ENCODE assay signal across 15 cellular contexts in genomic region chr11:111941963-111942362, GRCh38. TPM values are rescaled to one million over a fixed set of nuclear protein-coding genes. Genes with fewer than 3 reads are reported as not detected.
DNase-seq lines count a peak whose midpoint lies in the region; ATAC-seq and TF ChIP-seq lines count a peak whose summit lies in the region.
"Had no signal": no experiment of that assay in that cellular context is flagged by ENCODE, and none has a peak within 500 bp of the region (broad histone marks: within the 10 kb centered on the region; RNA-seq: fewer than 3 reads in every experiment).

No MANE protein-coding gene starts in this region.

- H3F3A ChIP-seq in SK-N-SH (replicated peaks; ENCODE audit: insufficient read depth): peaks cover 60% of the 10 kb centered on the region

- no peak for TF ChIP-seq CTCF in SK-N-SH (IDR thresholded peaks at IDR 0.05)
- TF ChIP-seq CTCF in gastrocnemius medialis (IDR thresholded peaks at IDR 0.05 in 4 of 5, conservative IDR thresholded peaks at IDR 0.05 in 1 of 5): no peak

- H3K4me1 ChIP-seq in SK-N-SH (ENCODE audit: control insufficient read depth in 1 of 2, insufficient read depth in 2 of 2, low read depth in 1 of 2, low read length in 1 of 2): peaks cover 50 to 67% of the 10 kb centered on the region in 2 experiments
- H3K4me1 ChIP-seq in gastrocnemius medialis: peaks cover 24 to 60% of the 10 kb centered on the region in 2 donors

- TF ChIP-seq POLR2A in gastrocnemius medialis (IDR thresholded peaks at IDR 0.05): no peak

- POLR2A ChIA-PET in SK-N-SH (lab: Yijun Ruan, JAX): no interaction called here

- peak overlapping the region; percentile 24 for H3K9ac ChIP-seq in SK-N-SH

- TF ChIP-seq RAD21 in SK-N-SH (IDR thresholded peaks at IDR 0.05; ENCODE audit: low read length): no peak

- DNase-seq in HUDEP-2 (lab: John Stamatoyannopoulos, UW; ENCODE audit: unreplicated experiment in 76 of 76) (peak in 68 of 76 experiments; percentile 10 to 81 (median 52)), SK-N-SH (peak; percentile 44), glomerular visceral epithelial cell (ENCODE audit: extremely low spot score) (peak; percentile 61), gastrocnemius medialis (peak; percentile 79 to 84), NCI-H146 (lab: John Stamatoyannopoulos, UW) (no peak), RPMI8226 (no peak)
- DNase-seq: Calu3; naive thymus-derived CD8-positive, alpha-beta T cell; NCI-H2107; SHP77; stimulated activated naive CD4-positive, alpha-beta T cell treated with Interleukin-2 at 50 U/mL for 16 hours had no signal

- TF ChIP-seq EP300 in SK-N-SH (IDR thresholded peaks at IDR 0.05; ENCODE audit: borderline replicate concordance in 1 of 2, low read depth in 1 of 2, low read length in 1 of 2): 0 out of 4 replicates have a peak, but pooled peaks of 1 of the 2 experiments have one; percentile 30

- intact Hi-C loops in gastrocnemius medialis (cut with DNase I; ENCODE audit: low total_unique reads): loop anchor here (1.0 kb wide), 1 partner anchor 15 kb away; no protein-coding TSS in a partner anchor

- in situ Hi-C loops in gastrocnemius medialis (cut with MboI; ENCODE audit: low sequenced_read_pairs in 4 of 4): no loop called here

- 60% methylated on average over 3 of the region's 5 CpGs for WGBS in SK-N-SH (ENCODE audit: low lambda C conversion rate)

- peak; percentile 82 to 83 for ATAC-seq in gastrocnemius medialis
- ATAC-seq in HG03108 (IDR thresholded peaks at IDR 0.05; ENCODE audit: unreplicated experiment): no peak
- ATAC-seq in GM18873 (IDR thresholded peaks at IDR 0.05; ENCODE audit: low FRiP score, unreplicated experiment): no peak
- ATAC-seq: activated CD4-positive, CD25-positive, alpha-beta regulatory T cell treated with anti-CD3 and anti-CD28 coated beads, Interleukin-2, amount 50 U/mL, for 24 hours; GM12878; naive thymus-derived CD8-positive, alpha-beta T cell had no signal

- H3K9me2 ChIP-seq in SK-N-SH: no peaks in the 10 kb centered on the region

- H3K9me3 ChIP-seq in SK-N-SH (no peaks in the 10 kb centered on the region), gastrocnemius medialis (no peaks in the 10 kb centered on the region)

- H2AFZ ChIP-seq in SK-N-SH (ENCODE audit: low read depth): no peak overlapping the region

- no peaks in the 10 kb centered on the region for H3K27me3 ChIP-seq in SK-N-SH (ENCODE audit: insufficient read depth)
- no peaks in the 10 kb centered on the region for H3K27me3 ChIP-seq in gastrocnemius medialis

- H3K4me2 ChIP-seq in SK-N-SH: peak overlapping the region; percentile 12; the same call in 1 of the 2 replicates

- H4K20me1 ChIP-seq in SK-N-SH (ENCODE audit: insufficient read depth): no peaks in the 10 kb centered on the region

- H3K4me3 ChIP-seq in SK-N-SH (ENCODE audit: low read depth in 2 of 2, low read length in 1 of 2) (no peak overlapping the region), gastrocnemius medialis (no peak overlapping the region)
- H3K4me3 ChIP-seq: GM12878 had no signal

- CTCF ChIA-PET in SK-N-SH (lab: Yijun Ruan, JAX): interaction anchor here (1.0 to 1.9 kb wide), 4 partner anchors 10 to 40 kb away, joined by 3 to 7 read pairs (median 5); no protein-coding TSS in a partner anchor

- H3K36me3 ChIP-seq in SK-N-SH (replicated peaks in 1 of 2; ENCODE audit: control insufficient read depth in 1 of 2, insufficient read depth in 2 of 2, low read length in 1 of 2): no peaks in the 10 kb centered on the region
- no peaks in the 10 kb centered on the region for H3K36me3 ChIP-seq in gastrocnemius medialis

- H3K27ac ChIP-seq in SK-N-SH (ENCODE audit: low read depth in 2 of 2, low read length in 1 of 2) (peak overlapping the region; percentile 31 to 96), gastrocnemius medialis (peak overlapping the region; percentile 64 to 85 (median 73))

- peaks cover 57% of the 10 kb centered on the region; the same call in 1 of the 2 replicates for H3K79me2 ChIP-seq in SK-N-SH (ENCODE audit: insufficient read depth)

TF ChIP-seq in SK-N-SH, 30 proteins besides CTCF, POLR2A, EP300 and RAD21:
- TF ChIP-seq NFIC (IDR thresholded peaks at IDR 0.05; ENCODE audit: borderline replicate concordance) (peak; percentile 61), MAX (IDR thresholded peaks at IDR 0.05; ENCODE audit: low read depth) (peak; percentile 64), SMC3 (IDR thresholded peaks at IDR 0.05; ENCODE audit: low read depth, low read length) (no peak), PBX3 (IDR thresholded peaks at IDR 0.05) (peak; percentile 63), JUND (IDR thresholded peaks at IDR 0.05) (no peak), IRF3 (IDR thresholded peaks at IDR 0.05; ENCODE audit: low read depth, low read length) (no peak), FOXJ3 (CRISPR knock-in tag; IDR thresholded peaks at IDR 0.05) (no peak), CHD2 (IDR thresholded peaks at IDR 0.05; ENCODE audit: low read length, partially characterized antibody) (peak; percentile 51), RXRA (IDR thresholded peaks at IDR 0.05; ENCODE audit: borderline replicate concordance, low read depth) (no peak), EZH2phosphoT487 (IDR thresholded peaks at IDR 0.05; ENCODE audit: borderline replicate concordance, low read depth) (no peak), RCOR1 (IDR thresholded peaks at IDR 0.05; ENCODE audit: low read length) (peak; percentile 58), USF1 (IDR thresholded peaks at IDR 0.05; ENCODE audit: borderline replicate concordance, low read depth) (no peak), GATA2 (CRISPR knock-in tag; IDR thresholded peaks at IDR 0.05) (no peak), MEF2A (IDR thresholded peaks at IDR 0.05; ENCODE audit: borderline replicate concordance, low read depth) (no peak), RFX5 (IDR thresholded peaks at IDR 0.05; ENCODE audit: low read length) (peak; percentile 89), MXI1 (IDR thresholded peaks at IDR 0.05; ENCODE audit: low read depth, low read length) (peak; percentile 77), TCF12 (IDR thresholded peaks at IDR 0.05) (peak; percentile 64)

RNA-seq across cellular contexts. Expression of gene DIXDC1, which starts 4.8 kb away (rescaled TPM):
- polyA plus RNA-seq in SK-N-SH (2012; rRNA removed): 5.3 and 6.8 TPM in 2 replicates
- polyA plus RNA-seq in SK-N-SH (2012; cell fraction: cytosol; rRNA removed): 6.3 and 6.9 TPM in 2 replicates
- polyA plus RNA-seq in SK-N-SH (2012; cell fraction: nucleus; rRNA removed): 5.9 and 9.3 TPM in 2 replicates
- 10 to 100 TPM in 1 of 4 donors, 1 to 10 TPM in 3; 1.9 to 10.4 (median 5.0) TPM for total RNA-seq in gastrocnemius medialis

RNA-seq across cellular contexts. Expression of gene C11orf52, which starts 23.2 kb away (rescaled TPM):
- not detected in 2 replicates for polyA plus RNA-seq in SK-N-SH (2012; rRNA removed)
- polyA plus RNA-seq in SK-N-SH (2012; cell fraction: cytosol; rRNA removed): not detected in 2 replicates
- polyA plus RNA-seq in SK-N-SH (2012; cell fraction: nucleus; rRNA removed): not detected in 2 replicates
- total RNA-seq in gastrocnemius medialis: 10 to 100 TPM in 2 of 4 donors, 1 to 10 TPM in 2; 6.3 to 23.8 (median 11.9) TPM
- total RNA-seq: GM12878; naive thymus-derived CD8-positive, alpha-beta T cell had no signal
- polyA plus RNA-seq: GM12878; naive thymus-derived CD8-positive, alpha-beta T cell had no signal

RNA-seq across cellular contexts. Expression of gene HSPB2, which starts 29.4 kb away (rescaled TPM):
- not detected in 2 replicates for polyA plus RNA-seq in SK-N-SH (2012; rRNA removed)
- polyA plus RNA-seq in SK-N-SH (2012; cell fraction: cytosol; rRNA removed): 0.03 TPM in 1 of 2 replicates, not detected in the other
- polyA plus RNA-seq in SK-N-SH (2012; cell fraction: nucleus; rRNA removed): 0.13 TPM in 1 of 2 replicates, not detected in the other
- 1 to 10 TPM in 3 of 4 donors, under 1 TPM in 1; 0.41 to 4.6 (median 2.4) TPM for total RNA-seq in gastrocnemius medialis
- total RNA-seq: Calu3, GM12878 had no signal
- polyA plus RNA-seq: GM12878; naive thymus-derived CD8-positive, alpha-beta T cell had no signal

RNA-seq across cellular contexts. Expression of gene CRYAB, which starts 30.4 kb away (rescaled TPM):
- polyA plus RNA-seq in SK-N-SH (2012; rRNA removed): 0.92 and 1.5 TPM in 2 replicates
- polyA plus RNA-seq in SK-N-SH (2012; cell fraction: cytosol; rRNA removed): 0.67 and 1.2 TPM in 2 replicates
- 0.29 and 1.8 TPM in 2 replicates for polyA plus RNA-seq in SK-N-SH (2012; cell fraction: nucleus; rRNA removed)
- 1,000 to 10,000 TPM in 2 of 4 donors, 100 to 1,000 TPM in 2; 763 to 2,291 (median 1,427) TPM for total RNA-seq in gastrocnemius medialis
- total RNA-seq: GM12878; naive thymus-derived CD8-positive, alpha-beta T cell had no signal
- polyA plus RNA-seq: naive thymus-derived CD8-positive, alpha-beta T cell had no signal

Comparison
In these comparisons a context has a peak if more than half of its experiments do, and no peak if none do; other contexts are left out.
1. DNase-seq: peak in HUDEP-2 (68 of 76), SK-N-SH (single experiment), glomerular visceral epithelial cell (single experiment) and gastrocnemius medialis (2 of 2); none in NCI-H146 (single experiment) and RPMI8226 (single experiment).
2. ATAC-seq: peak in gastrocnemius medialis (2 of 2); none in HG03108 (single experiment) and GM18873 (single experiment).